In genomic region chr12:21476949-21477348, GRCh38 we compare ENCODE assay signal across 17 cellular contexts. TPM values are rescaled to one million over a fixed set of nuclear protein-coding genes. Genes with fewer than 3 reads are reported as not detected.
DNase-seq lines count a peak whose midpoint lies in the region; ATAC-seq and TF ChIP-seq lines count a peak whose summit lies in the region.
"Had no signal": no experiment of that assay in that cellular context is flagged by ENCODE, and none has a peak within 500 bp of the region (broad histone marks: within the 10 kb centered on the region; RNA-seq: fewer than 3 reads in every experiment).

No MANE protein-coding gene starts in this region.

- no peak overlapping the region for H3K4me3 ChIP-seq in AG04449 (ENCODE audit: low read depth, low read length)
- H3K4me3 ChIP-seq: GM12878 had no signal

- POLR2A ChIA-PET in AG04449 (lab: Yijun Ruan, JAX): no interaction called here

- DNase-seq in AG04449 (ENCODE audit: low read depth, low spot score) (peak; percentile 29), ELR (ENCODE audit: low read depth) (peak; percentile 82), amniotic stem cell (lab: John Stamatoyannopoulos, UW) (peak; percentile 15), iris pigment epithelial cell (ENCODE audit: low read depth) (peak; percentile 78), hippocampal formation (lab: John Stamatoyannopoulos, UW) (no peak), type B pancreatic cell (ENCODE audit: extremely low spot score, unreplicated experiment) (no peak)
- DNase-seq in activated effector memory CD4-positive, alpha-beta T cell treated with Interleukin-2 at 50 U/mL for 16 hours: no peak
- DNase-seq: hypothalamus; midbrain; NCI-H1694 treated with DMSO at 0.1 percent for 48 hours; NCI-H748 treated with DMSO at 0.1 percent for 48 hours; posterior cingulate gyrus; Right ventricle myocardium superior; stimulated activated naive CD4-positive, alpha-beta T cell treated with Interleukin-2 at 50 U/mL for 16 hours had no signal

- CTCF ChIA-PET in AG04449 (lab: Yijun Ruan, JAX): no interaction called here

- no peak overlapping the region for H3K4me3 Mint-ChIP-seq in type B pancreatic cell

- no peaks in the 10 kb centered on the region for H3K4me1 Mint-ChIP-seq in type B pancreatic cell (ENCODE audit: unreplicated experiment)

- no peaks in the 10 kb centered on the region for H3K27me3 Mint-ChIP-seq in type B pancreatic cell

- ATAC-seq in GM21447 (IDR thresholded peaks at IDR 0.05; ENCODE audit: unreplicated experiment): no peak
- ATAC-seq: GM12878, HCT116 had no signal

- no peaks in the 10 kb centered on the region for H3K9me3 Mint-ChIP-seq in type B pancreatic cell

- H3K27ac Mint-ChIP-seq in type B pancreatic cell: no peak overlapping the region

- TF ChIP-seq CTCF in AG04449 (IDR thresholded peaks at IDR 0.05; ENCODE audit: insufficient read depth, low read length, missing control alignments): no peak
- TF ChIP-seq CTCF in type B pancreatic cell (conservative IDR thresholded peaks at IDR 0.05): no peak

- peaks cover 26% of the 10 kb centered on the region for H3K36me3 Mint-ChIP-seq in type B pancreatic cell

RNA-seq across cellular contexts. Expression of gene RECQL, which starts 24.5 kb away (rescaled TPM):
- 25.6 and 36.1 TPM in 2 replicates for total RNA-seq in type B pancreatic cell (ENCODE audit: low replicate concordance)

RNA-seq across cellular contexts. Expression of gene GOLT1B, which starts 24.6 kb away (rescaled TPM):
- total RNA-seq in type B pancreatic cell (ENCODE audit: low replicate concordance): 36.3 and 65.9 TPM in 2 replicates

RNA-seq across cellular contexts. Expression of gene PYROXD1, which starts 39.5 kb away (rescaled TPM):
- 10.9 and 34.1 TPM in 2 replicates for total RNA-seq in type B pancreatic cell (ENCODE audit: low replicate concordance)

RNA-seq across cellular contexts. Expression of gene SPX, which starts 49.1 kb away (rescaled TPM):
- total RNA-seq in type B pancreatic cell (ENCODE audit: low replicate concordance): 0.71 and 0.87 TPM in 2 replicates
- total RNA-seq: GM12878 had no signal

Comparison
In these comparisons a context has a peak if more than half of its experiments do, and no peak if none do; other contexts are left out.
1. DNase-seq: peak in AG04449 (single experiment), ELR (single experiment), amniotic stem cell (single experiment) and iris pigment epithelial cell (single experiment); none in activated effector memory CD4-positive, alpha-beta T cell treated with Interleukin-2 at 50 U/mL for 16 hours (single experiment), hippocampal formation (0 of 2) and type B pancreatic cell (single experiment).